ENCODE assay signal across 2 cellular contexts in the genomic region with DNA sequence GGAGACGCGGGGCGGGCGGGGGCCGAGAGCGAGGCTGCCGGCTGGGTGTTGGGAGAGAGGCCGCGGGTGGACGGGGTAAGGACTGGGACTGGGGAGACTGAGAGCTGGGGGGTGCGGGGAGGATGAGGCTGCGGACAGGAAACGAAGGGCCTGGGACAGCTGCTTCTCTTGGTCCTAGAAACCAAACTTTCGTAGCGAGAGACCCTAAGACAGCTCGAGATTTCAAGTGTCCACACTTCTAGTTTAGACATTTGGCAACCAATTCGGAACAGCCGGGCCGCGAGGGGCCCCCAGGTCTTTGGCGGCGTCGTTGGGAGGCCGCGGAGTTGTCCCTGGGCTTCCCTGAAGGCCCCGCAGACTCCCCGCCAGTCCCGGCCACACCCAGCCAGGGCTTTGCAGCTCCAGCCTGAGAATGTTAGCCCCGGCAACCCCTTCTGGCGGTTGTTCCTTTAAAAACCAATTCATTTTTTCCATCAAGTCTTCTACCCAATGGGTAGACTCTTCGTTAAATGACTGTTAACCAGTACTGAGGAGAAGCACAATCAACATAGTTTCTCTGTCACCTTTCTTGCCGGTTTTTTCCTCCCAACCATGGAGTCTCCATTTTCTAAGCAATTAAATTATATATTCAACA.
TF ChIP-seq lines count a peak whose summit lies in the region.

No MANE protein-coding gene starts in this region.

TF ChIP-seq in HEK293, 187 proteins besides CTCF, POLR2A, EP300 and RAD21 (continued from another document):
- TF ChIP-seq, protein P1, sequence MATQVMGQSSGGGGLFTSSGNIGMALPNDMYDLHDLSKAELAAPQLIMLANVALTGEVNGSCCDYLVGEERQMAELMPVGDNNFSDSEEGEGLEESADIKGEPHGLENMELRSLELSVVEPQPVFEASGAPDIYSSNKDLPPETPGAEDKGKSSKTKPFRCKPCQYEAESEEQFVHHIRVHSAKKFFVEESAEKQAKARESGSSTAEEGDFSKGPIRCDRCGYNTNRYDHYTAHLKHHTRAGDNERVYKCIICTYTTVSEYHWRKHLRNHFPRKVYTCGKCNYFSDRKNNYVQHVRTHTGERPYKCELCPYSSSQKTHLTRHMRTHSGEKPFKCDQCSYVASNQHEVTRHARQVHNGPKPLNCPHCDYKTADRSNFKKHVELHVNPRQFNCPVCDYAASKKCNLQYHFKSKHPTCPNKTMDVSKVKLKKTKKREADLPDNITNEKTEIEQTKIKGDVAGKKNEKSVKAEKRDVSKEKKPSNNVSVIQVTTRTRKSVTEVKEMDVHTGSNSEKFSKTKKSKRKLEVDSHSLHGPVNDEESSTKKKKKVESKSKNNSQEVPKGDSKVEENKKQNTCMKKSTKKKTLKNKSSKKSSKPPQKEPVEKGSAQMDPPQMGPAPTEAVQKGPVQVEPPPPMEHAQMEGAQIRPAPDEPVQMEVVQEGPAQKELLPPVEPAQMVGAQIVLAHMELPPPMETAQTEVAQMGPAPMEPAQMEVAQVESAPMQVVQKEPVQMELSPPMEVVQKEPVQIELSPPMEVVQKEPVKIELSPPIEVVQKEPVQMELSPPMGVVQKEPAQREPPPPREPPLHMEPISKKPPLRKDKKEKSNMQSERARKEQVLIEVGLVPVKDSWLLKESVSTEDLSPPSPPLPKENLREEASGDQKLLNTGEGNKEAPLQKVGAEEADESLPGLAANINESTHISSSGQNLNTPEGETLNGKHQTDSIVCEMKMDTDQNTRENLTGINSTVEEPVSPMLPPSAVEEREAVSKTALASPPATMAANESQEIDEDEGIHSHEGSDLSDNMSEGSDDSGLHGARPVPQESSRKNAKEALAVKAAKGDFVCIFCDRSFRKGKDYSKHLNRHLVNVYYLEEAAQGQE (tag by site-specific recombination; IDR thresholded peaks at IDR 0.05): no peak
- 0 out of 2 replicates have a peak, but pooled peaks have one; percentile 25 for TF ChIP-seq SP3 (tag by site-specific recombination; IDR thresholded peaks at IDR 0.05)
- TF ChIP-seq SP2 (tag by site-specific recombination; IDR thresholded peaks at IDR 0.05): no peak
- TF ChIP-seq ZNF624 (tag by site-specific recombination; IDR thresholded peaks at IDR 0.05): no peak
- TF ChIP-seq, protein P2, sequence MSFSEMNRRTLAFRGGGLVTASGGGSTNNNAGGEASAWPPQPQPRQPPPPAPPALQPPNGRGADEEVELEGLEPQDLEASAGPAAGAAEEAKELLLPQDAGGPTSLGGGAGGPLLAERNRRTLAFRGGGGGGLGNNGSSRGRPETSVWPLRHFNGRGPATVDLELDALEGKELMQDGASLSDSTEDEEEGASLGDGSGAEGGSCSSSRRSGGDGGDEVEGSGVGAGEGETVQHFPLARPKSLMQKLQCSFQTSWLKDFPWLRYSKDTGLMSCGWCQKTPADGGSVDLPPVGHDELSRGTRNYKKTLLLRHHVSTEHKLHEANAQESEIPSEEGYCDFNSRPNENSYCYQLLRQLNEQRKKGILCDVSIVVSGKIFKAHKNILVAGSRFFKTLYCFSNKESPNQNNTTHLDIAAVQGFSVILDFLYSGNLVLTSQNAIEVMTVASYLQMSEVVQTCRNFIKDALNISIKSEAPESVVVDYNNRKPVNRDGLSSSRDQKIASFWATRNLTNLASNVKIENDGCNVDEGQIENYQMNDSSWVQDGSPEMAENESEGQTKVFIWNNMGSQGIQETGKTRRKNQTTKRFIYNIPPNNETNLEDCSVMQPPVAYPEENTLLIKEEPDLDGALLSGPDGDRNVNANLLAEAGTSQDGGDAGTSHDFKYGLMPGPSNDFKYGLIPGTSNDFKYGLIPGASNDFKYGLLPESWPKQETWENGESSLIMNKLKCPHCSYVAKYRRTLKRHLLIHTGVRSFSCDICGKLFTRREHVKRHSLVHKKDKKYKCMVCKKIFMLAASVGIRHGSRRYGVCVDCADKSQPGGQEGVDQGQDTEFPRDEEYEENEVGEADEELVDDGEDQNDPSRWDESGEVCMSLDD (tag by site-specific recombination; IDR thresholded peaks at IDR 0.05): peak; percentile 33; the same call in 1 of the 2 replicates
- no peak for TF ChIP-seq ZNF155 (tag by site-specific recombination; IDR thresholded peaks at IDR 0.05)
- peak; percentile 62 for TF ChIP-seq ZBTB26 (tag by site-specific recombination; optimal IDR thresholded peaks at IDR 0.05)
- TF ChIP-seq ZNF366 (tag by site-specific recombination; conservative IDR thresholded peaks at IDR 0.05): no peak
- peak; percentile 60; the same call in 1 of the 2 replicates for TF ChIP-seq ZBTB48 (tag by site-specific recombination; IDR thresholded peaks at IDR 0.05)
- no peak for TF ChIP-seq ZNF560 (tag by site-specific recombination; IDR thresholded peaks at IDR 0.05; ENCODE audit: borderline replicate concordance)
- TF ChIP-seq ZNF76 (tag by site-specific recombination; IDR thresholded peaks at IDR 0.05; ENCODE audit: borderline replicate concordance, low read depth): no peak

TF ChIP-seq in H1, 55 proteins besides CTCF, POLR2A, EP300 and RAD21 (continued from another document):
- TF ChIP-seq SIRT6 (IDR thresholded peaks at IDR 0.05; ENCODE audit: low read length) (no peak), NRF1 (IDR thresholded peaks at IDR 0.05; ENCODE audit: low read depth, low read length) (no peak), SIX5 (IDR thresholded peaks at IDR 0.05; ENCODE audit: low read depth, low read length) (no peak), ATF2 (IDR thresholded peaks at IDR 0.05; ENCODE audit: low read length) (no peak), SRF (IDR thresholded peaks at IDR 0.05; ENCODE audit: low read depth, low read length) (no peak), CBX5 (IDR thresholded peaks at IDR 0.05; ENCODE audit: low read depth, low read length) (no peak), USF2 (IDR thresholded peaks at IDR 0.05; ENCODE audit: low read length) (no peak), E2F6 (IDR thresholded peaks at IDR 0.05) (no peak), CTBP2 (IDR thresholded peaks at IDR 0.05; ENCODE audit: borderline replicate concordance, insufficient read depth, insufficient read length, low read length) (no peak), CEBPB (IDR thresholded peaks at IDR 0.05; ENCODE audit: low read depth, low read length) (no peak), MAFK (IDR thresholded peaks at IDR 0.05; ENCODE audit: low read depth, low read length) (no peak), SUZ12 (IDR thresholded peaks at IDR 0.05; ENCODE audit: low read length) (peak; percentile 63; the same call in 1 of the 2 replicates), TCF12 (IDR thresholded peaks at IDR 0.05; ENCODE audit: low read depth, low read length) (0 out of 2 replicates have a peak, but pooled peaks have one; percentile 1), CREB1 (IDR thresholded peaks at IDR 0.05) (no peak), TAF7 (optimal IDR thresholded peaks at IDR 0.05; ENCODE audit: borderline replicate concordance, low read depth, low read length) (no peak), BRCA1 (IDR thresholded peaks at IDR 0.05; ENCODE audit: low read depth, low read length) (no peak), FOSL1 (IDR thresholded peaks at IDR 0.05; ENCODE audit: insufficient read depth, low read depth, low read length) (no peak), YY1 (IDR thresholded peaks at IDR 0.05; ENCODE audit: low read depth, low read length) (no peak), RFX5 (IDR thresholded peaks at IDR 0.05; ENCODE audit: borderline replicate concordance, low read depth, low read length) (no peak)
TF ChIP-seq in H1: peak in this region for 3.
